ENCODE assay signal across 20 cellular contexts in the genomic region with DNA sequence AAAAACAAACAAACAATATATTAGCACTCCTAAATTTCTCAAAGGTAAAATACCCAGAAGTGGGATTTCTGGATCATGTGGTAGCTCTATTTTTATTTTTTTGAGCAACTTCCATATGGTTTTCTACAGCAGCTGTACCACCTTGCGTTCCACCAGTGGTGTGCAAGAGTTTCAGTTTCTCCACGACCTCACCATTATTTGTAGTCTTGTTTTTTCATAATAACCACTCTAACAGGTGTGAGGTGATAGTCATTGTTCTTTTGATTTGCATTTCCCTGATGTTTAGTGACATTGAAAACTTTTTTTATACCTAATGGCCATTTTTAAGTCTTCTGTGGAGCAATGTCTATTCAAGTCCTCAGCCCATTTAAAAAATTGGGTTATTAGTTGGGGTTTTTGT.
DNase-seq lines count a peak whose midpoint lies in the region; ATAC-seq, FAIRE-seq and TF ChIP-seq lines count a peak whose summit lies in the region.
"Had no signal": no experiment of that assay in that cellular context is flagged by ENCODE, and none has a peak within 500 bp of the region (broad histone marks: within the 10 kb centered on the region; RNA-seq: fewer than 3 reads in every experiment).

No MANE protein-coding gene starts in this region.

- H3K36me3 ChIP-seq in pancreas (no peaks in the 10 kb centered on the region), kidney (ENCODE audit: control insufficient read depth in 1 of 2, insufficient read depth in 2 of 2, low read length in 2 of 2) (no peaks in the 10 kb centered on the region)
- H3K36me3 ChIP-seq: ovary, stomach had no signal

- intact Hi-C loops in pancreas (cut with DNase I) (no loop called here), kidney (cut with DNase I) (no loop called here)

- H3K4me1 ChIP-seq in pancreas (no peaks in the 10 kb centered on the region), kidney (ENCODE audit: control insufficient read depth in 1 of 2, insufficient read depth in 1 of 2, low read depth in 1 of 2, low read length in 2 of 2) (no peaks in the 10 kb centered on the region)

- ATAC-seq in GM18517 (IDR thresholded peaks at IDR 0.05; ENCODE audit: unreplicated experiment) (peak; percentile 94), GM19467 (IDR thresholded peaks at IDR 0.05; ENCODE audit: unreplicated experiment) (peak; percentile 73), HG02852 (IDR thresholded peaks at IDR 0.05; ENCODE audit: unreplicated experiment) (peak; percentile 93), HG03439 (IDR thresholded peaks at IDR 0.05; ENCODE audit: unreplicated experiment) (peak; percentile 63), pancreas (no peak)
- ATAC-seq: activated naive CD8-positive, alpha-beta T cell treated with anti-CD3 and anti-CD28 coated beads, Interleukin-2, amount 50 U/mL, for 24 hours; activated T-cell treated with anti-CD3 and anti-CD28 coated beads, Interleukin-2, amount 50 U/mL, for 4 hours; effector memory CD8-positive, alpha-beta T cell; HCT116; Right ventricle myocardium inferior had no signal

- FAIRE-seq in pancreas (lab: Jason Lieb, UNC) (no peak), kidney (lab: Jason Lieb, UNC) (no peak)

- no peak for DNase-seq in pancreas
- DNase-seq in cerebellar nuclear complex (lab: John Stamatoyannopoulos, UW), result no peak
- no peak for DNase-seq in kidney
- DNase-seq in AG20443 (ENCODE audit: low spot score), result no peak
- DNase-seq: activated CD4-positive, alpha-beta T cell treated with anti-CD3 and anti-CD28 coated beads for 1 hour; activated naive CD8-positive, alpha-beta T cell treated with anti-CD3 and anti-CD28 coated beads, Interleukin-2, amount 50 U/mL, for 24 hours; activated T-cell treated with anti-CD3 and anti-CD28 coated beads, Interleukin-2, amount 50 U/mL, for 4 hours; COR-L47; effector memory CD8-positive, alpha-beta T cell; GF-D8; NCI-H2029 treated with DMSO at 0.1 percent for 48 hours; NCI-H774; ovary; stomach had no signal

- 94 to 96% methylated on average over 2 of the region's 2 CpGs for WGBS in pancreas, 2 donors

- TF ChIP-seq CTCF in pancreas (IDR thresholded peaks at IDR 0.05), result no peak
- no peak for TF ChIP-seq CTCF in kidney (IDR thresholded peaks at IDR 0.05; ENCODE audit: borderline replicate concordance, extremely low read depth, insufficient read depth)

- no peaks in the 10 kb centered on the region for H3K27me3 ChIP-seq in pancreas
- H3K27me3 ChIP-seq: ovary, stomach had no signal

- no peaks in the 10 kb centered on the region for H3K9me3 ChIP-seq in pancreas
- H3K9me3 ChIP-seq in kidney (ENCODE audit: control insufficient read depth in 1 of 2, low read length in 2 of 2), result peaks cover 3 to 4% of the 10 kb centered on the region in 2 donors
- H3K9me3 ChIP-seq: ovary had no signal

- H3K4me3 ChIP-seq in pancreas (no peak overlapping the region), kidney (ENCODE audit: low read length in 2 of 2) (no peak overlapping the region)
- H3K4me3 ChIP-seq: ovary, stomach had no signal

- H3K27ac ChIP-seq in pancreas, result no peak overlapping the region
- no peak overlapping the region for H3K27ac ChIP-seq in kidney (ENCODE audit: low read depth in 2 of 2, low read length in 2 of 2)
- H3K27ac ChIP-seq: ovary, stomach had no signal

- no peak overlapping the region for H3K9ac ChIP-seq in kidney (ENCODE audit: low read length in 2 of 2)

Comparison
In these comparisons a context has a peak if more than half of its experiments do, and no peak if none do; other contexts are left out.
1. ATAC-seq: peak in GM18517 (single experiment), GM19467 (single experiment), HG02852 (single experiment) and HG03439 (single experiment); none in pancreas (0 of 4).